In the genomic region with DNA sequence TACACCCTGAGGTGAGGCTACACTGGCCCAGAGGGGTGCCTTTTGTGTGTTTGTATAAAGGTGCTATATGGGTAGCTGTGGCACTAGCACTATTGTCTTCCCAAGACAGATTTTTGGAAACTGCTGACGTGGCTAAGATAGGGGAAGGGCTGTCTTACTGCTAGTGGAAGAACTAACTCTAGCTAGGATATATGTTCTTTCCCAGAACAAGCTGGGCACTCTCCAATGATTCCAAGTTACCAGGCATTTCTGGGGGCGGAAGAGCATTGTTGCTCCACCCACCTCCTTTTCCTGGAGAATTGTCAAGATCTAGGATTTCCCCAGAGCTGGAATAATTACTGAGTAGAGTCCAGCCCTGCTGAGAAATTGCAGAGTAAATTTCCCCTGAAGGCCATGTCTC, we compare ENCODE assay signal across 1 cellular context.
TF ChIP-seq lines count a peak whose summit lies in the region.

No MANE protein-coding gene starts in this region.

TF ChIP-seq in H1, 55 proteins besides CTCF, POLR2A, EP300 and RAD21:
- TF ChIP-seq JUN (IDR thresholded peaks at IDR 0.05; ENCODE audit: low read depth, low read length) (no peak), NANOG (IDR thresholded peaks at IDR 0.05; ENCODE audit: insufficient read depth, low read depth, low read length, poor library complexity, severe bottlenecking) (no peak), PHF8 (conservative IDR thresholded peaks at IDR 0.05; ENCODE audit: low read depth, low read length) (no peak), EZH2 (IDR thresholded peaks at IDR 0.05; ENCODE audit: low read depth, low read length, severe bottlenecking) (no peak), RXRA (IDR thresholded peaks at IDR 0.05; ENCODE audit: insufficient read depth, low read depth, low read length) (no peak), SAP30 (IDR thresholded peaks at IDR 0.05; ENCODE audit: insufficient read depth, insufficient replicate concordance, low read length) (no peak), SP1 (IDR thresholded peaks at IDR 0.05; ENCODE audit: low read depth, low read length) (no peak), BRCA1 (IDR thresholded peaks at IDR 0.05; ENCODE audit: low read depth, low read length) (no peak), POLR2AphosphoS5 (IDR thresholded peaks at IDR 0.05; ENCODE audit: low read depth, low read length) (no peak), RNF2 (IDR thresholded peaks at IDR 0.05; ENCODE audit: borderline replicate concordance, low read depth, low read length, missing control alignments, poor library complexity, severe bottlenecking) (no peak), KDM1A (IDR thresholded peaks at IDR 0.05; ENCODE audit: borderline replicate concordance, low read length) (no peak), ASH2L (IDR thresholded peaks at IDR 0.05; ENCODE audit: low read length) (no peak), CEBPB (IDR thresholded peaks at IDR 0.05; ENCODE audit: low read depth, low read length) (no peak), SRF (IDR thresholded peaks at IDR 0.05; ENCODE audit: low read depth, low read length) (no peak), TAF1 (IDR thresholded peaks at IDR 0.05; ENCODE audit: low read depth, low read length) (no peak), TAF7 (optimal IDR thresholded peaks at IDR 0.05; ENCODE audit: borderline replicate concordance, low read depth, low read length) (no peak), SIX5 (IDR thresholded peaks at IDR 0.05; ENCODE audit: low read depth, low read length) (no peak), CHD1 (IDR thresholded peaks at IDR 0.05; ENCODE audit: low read depth, low read length) (no peak)
